In the genomic region with DNA sequence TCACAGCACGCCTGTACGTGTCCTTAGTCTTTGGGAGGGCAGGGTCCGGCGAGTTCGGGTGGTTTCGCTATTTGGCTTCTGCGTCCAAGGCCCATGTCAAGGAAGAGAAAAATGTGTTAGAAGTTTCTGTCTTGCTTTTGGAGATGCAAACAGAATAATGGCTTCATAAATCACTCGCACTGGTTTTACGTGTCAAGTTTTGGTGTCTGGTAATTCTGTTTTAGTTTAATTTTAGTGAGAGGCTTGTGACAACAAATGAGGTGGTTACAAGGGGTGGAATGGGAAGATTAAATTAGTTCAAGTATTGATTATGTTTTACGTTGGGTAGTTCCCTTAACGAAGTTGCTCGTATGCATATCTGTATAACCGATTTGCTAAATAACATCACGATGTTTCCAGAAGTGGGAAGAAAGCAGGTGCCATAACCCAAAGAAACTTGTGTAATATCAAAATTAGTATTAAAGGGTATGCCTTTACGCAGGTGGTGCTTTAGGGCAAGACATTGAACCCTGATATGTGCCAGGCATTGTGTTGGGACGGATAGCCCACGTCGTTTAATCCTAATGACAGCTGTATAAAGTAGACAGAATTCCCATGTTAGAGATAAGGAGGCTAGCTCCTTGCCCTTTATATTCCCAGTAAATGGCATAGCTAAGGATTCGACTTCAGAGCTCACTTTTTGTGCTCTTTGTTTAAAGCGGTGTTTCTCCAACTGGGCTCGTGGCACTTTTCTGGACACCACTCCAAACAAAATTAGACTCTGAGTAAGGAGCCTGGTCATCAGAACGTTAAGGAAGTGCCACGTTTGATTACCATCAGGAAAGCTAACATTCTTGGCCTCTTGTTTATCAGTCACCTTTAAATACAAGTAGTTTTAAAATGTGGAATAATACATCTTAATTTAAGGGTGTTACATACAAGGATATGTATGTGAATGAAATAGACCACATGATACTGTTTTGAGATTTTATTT, we compare ENCODE assay signal across 8 cellular contexts. TPM values are rescaled to one million over a fixed set of nuclear protein-coding genes. Genes with fewer than 3 reads are reported as not detected.
DNase-seq lines count a peak whose midpoint lies in the region; ATAC-seq, FAIRE-seq and TF ChIP-seq lines count a peak whose summit lies in the region.

No MANE protein-coding gene starts in this region.

- H2AFZ ChIP-seq in HepG2 (ENCODE audit: low read length): no peak overlapping the region

- peaks cover 49% of the 10 kb centered on the region for H4K20me1 ChIP-seq in HepG2 (ENCODE audit: insufficient read depth, low read length)

- CTCF ChIA-PET in HepG2 (lab: Yijun Ruan, JAX; ENCODE audit: low intra/inter-chr PET ratio, low total read pairs): no interaction called here

- no peaks in the 10 kb centered on the region for H3K27me3 Mint-ChIP-seq in type B pancreatic cell

- peak; percentile 40 for DNase-seq in ELR (ENCODE audit: low read depth)
- DNase-seq in HepG2 (ENCODE audit: low spot score): no peak
- DNase-seq in type B pancreatic cell (ENCODE audit: extremely low spot score, unreplicated experiment): no peak
- DNase-seq in NCI-H2196 treated with DMSO at 0.1 percent for 48 hours (lab: John Stamatoyannopoulos, UW; ENCODE audit: unreplicated experiment): no peak
- no peak for DNase-seq in NCI-H524 (lab: John Stamatoyannopoulos, UW)

- peak overlapping the region; percentile 95 for H3K4me3 Mint-ChIP-seq in type B pancreatic cell

- H3K9ac ChIP-seq in HepG2 (ENCODE audit: insufficient read depth, low read depth, low read length): peak overlapping the region; percentile 92

- TF ChIP-seq CTCF in HepG2 (CRISPR knock-in tag; IDR thresholded peaks at IDR 0.05) (no peak), type B pancreatic cell (conservative IDR thresholded peaks at IDR 0.05) (no peak)

- peaks cover 35% of the 10 kb centered on the region for H3K36me3 Mint-ChIP-seq in type B pancreatic cell

- intact Hi-C loops in HepG2 (cut with micrococcal nuclease; ENCODE audit: unreplicated experiment): loop anchor here (1.0 kb wide), 1 partner anchor 29 kb away; the partner anchor contains the start of gene OSTC

- H3K4me2 ChIP-seq in HepG2 (ENCODE audit: low read depth, low read length): peak overlapping the region; percentile 84

- peak overlapping the region; percentile 84 to 94 (median 85) for H3K4me3 ChIP-seq in HepG2 (replicated peaks in 1 of 3; ENCODE audit: insufficient read depth in 1 of 3, low read depth in 2 of 3, low read length in 3 of 3)

- peaks cover 43% of the 10 kb centered on the region for H3K79me2 ChIP-seq in HepG2 (ENCODE audit: insufficient read depth, low read length)

- no peaks in the 10 kb centered on the region for H3K9me3 Mint-ChIP-seq in type B pancreatic cell

- ATAC-seq in HG03139 (IDR thresholded peaks at IDR 0.05; ENCODE audit: unreplicated experiment) (peak; percentile 4), HepG2 (no peak), GM18870 (IDR thresholded peaks at IDR 0.05; ENCODE audit: unreplicated experiment) (no peak)

- FAIRE-seq in HepG2 (lab: Jason Lieb, UNC): no peak

- WGBS in HepG2 (ENCODE audit: low lambda C conversion rate): under 1% methylated on average over 23 of the region's 23 CpGs

- POLR2A ChIA-PET in HepG2 (lab: Yijun Ruan, JAX): interaction anchor here (0.9 to 2.9 kb wide), 10 partner anchors 9 to 141 kb away, joined by 3 to 37 read pairs (median 5); partner anchors contain the start of genes ETNPPL and OSTC

- peaks cover 0 to 5% of the 10 kb centered on the region in 2 experiments; a peak in 1 of 5 replicates for H3K27me3 ChIP-seq in HepG2 (ENCODE audit: control insufficient read depth in 1 of 2, insufficient read depth in 2 of 2, low read length in 2 of 2)

- TF ChIP-seq EP300 in HepG2 (IDR thresholded peaks at IDR 0.05; ENCODE audit: low read depth in 2 of 2, low read length in 2 of 2) (no peak), HepG2 (CRISPR knock-in tag; IDR thresholded peaks at IDR 0.05; ENCODE audit: borderline replicate concordance) (no peak)

- TSS peak; percentile 70 for BruUV-seq in HepG2 (replicated peaks; lab: Mats Ljungman, UMichigan)

- TF ChIP-seq POLR2A in HepG2 (IDR thresholded peaks at IDR 0.05; ENCODE audit: insufficient read depth in 1 of 2, low read depth in 2 of 2, low read length in 2 of 2): no peak

- peak overlapping the region; percentile 95 for H3K27ac Mint-ChIP-seq in type B pancreatic cell

- TF ChIP-seq RAD21 in HepG2 (CRISPR knock-in tag; IDR thresholded peaks at IDR 0.05): no peak

- in situ Hi-C loops in HepG2 (cut with HindIII; ENCODE audit: extremely low pct_ligation_motif_present, low pct_unique_long_range_greater_than_20kb): no loop called here

- no peaks in the 10 kb centered on the region for H3K9me3 ChIP-seq in HepG2 (ENCODE audit: low read length)

- H3K4me1 ChIP-seq in HepG2 (ENCODE audit: insufficient read depth, low read length): peaks cover 44% of the 10 kb centered on the region

- H3K27ac ChIP-seq in angular gyrus (ENCODE audit: low read depth, low read length) (peak overlapping the region; percentile 84), HepG2 (ENCODE audit: extremely low read length, insufficient read depth, low read length) (peak overlapping the region; percentile 86)

- peaks cover 20% of the 10 kb centered on the region for H3K4me1 Mint-ChIP-seq in type B pancreatic cell (ENCODE audit: unreplicated experiment)

- H3K36me3 ChIP-seq in HepG2 (replicated peaks in 1 of 2; ENCODE audit: control insufficient read depth in 1 of 2, insufficient read depth in 2 of 2, low read length in 2 of 2): peaks cover 14 to 42% of the 10 kb centered on the region in 2 experiments

TF ChIP-seq in HepG2, 621 proteins besides CTCF, POLR2A, EP300 and RAD21 (continues in another document):
- TF ChIP-seq ZNF614 (CRISPR knock-in tag; IDR thresholded peaks at IDR 0.05; ENCODE audit: borderline replicate concordance) (no peak), WIZ (CRISPR knock-in tag; IDR thresholded peaks at IDR 0.05) (0 out of 2 replicates have a peak, but pooled peaks have one; percentile 30), MBD4 (IDR thresholded peaks at IDR 0.05; ENCODE audit: borderline replicate concordance, low read length) (peak; percentile 75; the same call in 1 of the 2 replicates), MAF1 (CRISPR knock-in tag; IDR thresholded peaks at IDR 0.05; ENCODE audit: borderline replicate concordance) (no peak), ZNF547 (CRISPR knock-in tag; IDR thresholded peaks at IDR 0.05) (no peak), EEA1 (CRISPR knock-in tag; IDR thresholded peaks at IDR 0.05; ENCODE audit: borderline replicate concordance) (no peak), ZMYM2 (CRISPR knock-in tag; IDR thresholded peaks at IDR 0.05) (0 out of 2 replicates have a peak, but pooled peaks have one; percentile 12), ZNF451 (CRISPR knock-in tag; IDR thresholded peaks at IDR 0.05) (no peak)

RNA-seq across cellular contexts. Expression of gene RPL34, which starts 0.8 kb away (rescaled TPM):
- total RNA-seq in HepG2 (2016; rRNA removed; fragmentation: Illumina TruSeq; extraction: Trizol) (2,235 and 2,856 TPM in 2 replicates), type B pancreatic cell (ENCODE audit: low replicate concordance) (1,454 and 1,551 TPM in 2 replicates)
- total RNA-seq in HepG2 (2016; cell fraction: cytosol; rRNA removed; fragmentation: Illumina TruSeq; extraction: Trizol; ENCODE audit: low read depth): 2,630 and 3,095 TPM in 2 replicates
- 2,179 and 2,938 TPM in 2 replicates for total RNA-seq in HepG2 (2016; cell fraction: insoluble cytoplasmic fraction; rRNA removed; fragmentation: Illumina TruSeq; extraction: Trizol)
- 4,880 and 5,080 TPM in 2 replicates for total RNA-seq in HepG2 (2016; cell fraction: membrane; rRNA removed; fragmentation: Illumina TruSeq; extraction: Trizol)
- 799 and 871 TPM in 2 replicates for total RNA-seq in HepG2 (2016; cell fraction: nucleus; rRNA removed; fragmentation: Illumina TruSeq; extraction: Trizol)
- polyA plus RNA-seq in HepG2 (2011; rRNA removed): 3,557 and 3,985 TPM in 2 replicates
- 2,841 and 4,585 TPM in 2 replicates for polyA plus RNA-seq in HepG2 (2011; cell fraction: cytosol; rRNA removed)
- polyA plus RNA-seq in HepG2 (2011; cell fraction: nucleus; rRNA removed): 448 and 610 TPM in 2 replicates
- 3,204 and 4,054 TPM in 2 replicates for polyA plus RNA-seq in HepG2 (2012)
- 3,081 and 3,281 TPM in 2 replicates for polyA plus RNA-seq in HepG2 (2016; cell fraction: cytosol; fragmentation: Illumina TruSeq; extraction: Trizol; ENCODE audit: low read depth)
- polyA plus RNA-seq in HepG2 (2016; cell fraction: insoluble cytoplasmic fraction; fragmentation: Illumina TruSeq; extraction: Trizol; ENCODE audit: low read depth): 2,133 and 2,342 TPM in 2 replicates
- polyA plus RNA-seq in HepG2 (2016; cell fraction: membrane; fragmentation: Illumina TruSeq; extraction: Trizol; ENCODE audit: low read depth): 3,729 and 3,848 TPM in 2 replicates
- 1,116 and 1,136 TPM in 2 replicates for polyA plus RNA-seq in HepG2 (2016; cell fraction: nucleus; fragmentation: Illumina TruSeq; extraction: Trizol; ENCODE audit: insufficient read depth, low read depth)
- 277 and 300 TPM in 2 replicates for polyA minus RNA-seq in HepG2 (2011; rRNA and poly(A)+ RNA removed; ENCODE audit: low replicate concordance)
- 147 and 160 TPM in 2 replicates for polyA minus RNA-seq in HepG2 (2011; cell fraction: cytosol; rRNA and poly(A)+ RNA removed)
- 177 and 232 TPM in 2 replicates for polyA minus RNA-seq in HepG2 (2011; cell fraction: nucleus; rRNA and poly(A)+ RNA removed)

RNA-seq across cellular contexts. Expression of gene OSTC, which starts 29.2 kb away (rescaled TPM):
- total RNA-seq in HepG2 (2016; rRNA removed; fragmentation: Illumina TruSeq; extraction: Trizol): 333 and 380 TPM in 2 replicates
- 121 and 143 TPM in 2 replicates for total RNA-seq in HepG2 (2016; cell fraction: cytosol; rRNA removed; fragmentation: Illumina TruSeq; extraction: Trizol; ENCODE audit: low read depth)
- total RNA-seq in HepG2 (2016; cell fraction: insoluble cytoplasmic fraction; rRNA removed; fragmentation: Illumina TruSeq; extraction: Trizol): 343 and 392 TPM in 2 replicates
- total RNA-seq in HepG2 (2016; cell fraction: membrane; rRNA removed; fragmentation: Illumina TruSeq; extraction: Trizol): 256 and 315 TPM in 2 replicates
- total RNA-seq in HepG2 (2016; cell fraction: nucleus; rRNA removed; fragmentation: Illumina TruSeq; extraction: Trizol): 254 and 288 TPM in 2 replicates
- 154 and 208 TPM in 2 replicates for polyA plus RNA-seq in HepG2 (2011; rRNA removed)
- polyA plus RNA-seq in HepG2 (2011; cell fraction: cytosol; rRNA removed): 163 and 212 TPM in 2 replicates
- 33.1 and 47.3 TPM in 2 replicates for polyA plus RNA-seq in HepG2 (2011; cell fraction: nucleus; rRNA removed)
- polyA plus RNA-seq in HepG2 (2012): 199 and 259 TPM in 2 replicates
- 142 and 149 TPM in 2 replicates for polyA plus RNA-seq in HepG2 (2016; cell fraction: cytosol; fragmentation: Illumina TruSeq; extraction: Trizol; ENCODE audit: low read depth)
- polyA plus RNA-seq in HepG2 (2016; cell fraction: insoluble cytoplasmic fraction; fragmentation: Illumina TruSeq; extraction: Trizol; ENCODE audit: low read depth): 315 and 338 TPM in 2 replicates
- 251 and 286 TPM in 2 replicates for polyA plus RNA-seq in HepG2 (2016; cell fraction: membrane; fragmentation: Illumina TruSeq; extraction: Trizol; ENCODE audit: low read depth)
- 388 and 412 TPM in 2 replicates for polyA plus RNA-seq in HepG2 (2016; cell fraction: nucleus; fragmentation: Illumina TruSeq; extraction: Trizol; ENCODE audit: insufficient read depth, low read depth)
- 41.7 and 105 TPM in 2 replicates for polyA minus RNA-seq in HepG2 (2011; rRNA and poly(A)+ RNA removed; ENCODE audit: low replicate concordance)
- polyA minus RNA-seq in HepG2 (2011; cell fraction: cytosol; rRNA and poly(A)+ RNA removed): 63.8 and 74.6 TPM in 2 replicates
- polyA minus RNA-seq in HepG2 (2011; cell fraction: nucleus; rRNA and poly(A)+ RNA removed): 65.8 and 71.9 TPM in 2 replicates
- 158 and 166 TPM in 2 replicates for total RNA-seq in type B pancreatic cell (ENCODE audit: low replicate concordance)
